Comparison of ENCODE assay signal across 1 cellular context in the genomic region with DNA sequence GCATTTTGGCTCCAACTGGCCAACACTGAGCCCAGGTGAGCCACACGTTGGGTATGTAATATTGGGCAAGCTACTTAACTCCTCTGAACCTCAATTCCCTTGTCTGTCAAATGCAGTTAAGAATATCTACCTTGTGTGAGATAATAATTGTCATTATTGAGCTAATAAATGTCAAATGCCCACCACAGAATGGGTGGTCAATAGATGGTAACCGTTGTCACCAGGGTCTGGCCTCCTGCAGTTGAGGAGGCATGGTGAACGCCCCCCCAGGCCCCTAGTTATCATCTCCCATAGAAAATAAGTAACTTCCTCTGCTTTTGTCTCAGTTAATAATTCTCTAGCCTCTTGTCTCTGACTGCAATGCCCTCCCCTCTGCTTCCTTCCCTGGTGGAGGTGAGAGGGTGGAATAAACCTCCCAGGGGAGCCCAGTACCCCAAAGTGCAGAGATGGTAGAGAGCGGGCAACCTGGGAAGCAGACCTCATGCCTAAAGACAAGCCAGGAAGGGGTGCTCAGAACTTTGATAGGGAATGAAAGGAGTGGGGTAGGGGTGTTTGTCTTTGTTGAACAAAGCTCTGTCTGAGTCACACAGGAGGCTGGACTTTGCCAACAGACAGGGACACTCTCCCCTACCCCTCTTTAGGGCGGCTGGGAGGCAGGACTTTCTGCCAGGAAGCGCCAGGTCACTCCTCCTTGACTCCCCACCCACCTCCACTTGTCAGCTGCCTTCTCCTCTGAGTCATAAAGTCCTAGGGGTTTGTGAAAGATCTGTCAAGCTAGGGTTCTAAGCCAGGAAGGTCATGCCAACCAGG.
TF ChIP-seq lines count a peak whose summit lies in the region.

No MANE protein-coding gene starts in this region.

TF ChIP-seq in HepG2, 621 proteins besides CTCF, POLR2A, EP300 and RAD21 (continues in another document):
- TF ChIP-seq HDAC1 (CRISPR knock-in tag; IDR thresholded peaks at IDR 0.05) (peak; percentile 78), NCOA1 (CRISPR knock-in tag; IDR thresholded peaks at IDR 0.05) (no peak), ZNF142 (CRISPR knock-in tag; IDR thresholded peaks at IDR 0.05) (peak; percentile 50; the same call in 1 of the 2 replicates), HNRNPLL (IDR thresholded peaks at IDR 0.05; ENCODE audit: low read depth, low read length, poor library complexity, severe bottlenecking) (no peak), ZFP90 (CRISPR knock-in tag; IDR thresholded peaks at IDR 0.05; ENCODE audit: borderline replicate concordance) (peak; percentile 71), DRAP1 (CRISPR knock-in tag; IDR thresholded peaks at IDR 0.05) (peak; percentile 82), KAT8 (CRISPR knock-in tag; IDR thresholded peaks at IDR 0.05) (peak; percentile 75), ZBTB20 (CRISPR knock-in tag; IDR thresholded peaks at IDR 0.05; ENCODE audit: borderline replicate concordance, low read depth) (0 out of 2 replicates have a peak, but pooled peaks have one; percentile 46), YEATS4 (CRISPR knock-in tag; IDR thresholded peaks at IDR 0.05; ENCODE audit: borderline replicate concordance) (peak; percentile 73; the same call in 1 of the 2 replicates), RARA (CRISPR knock-in tag; IDR thresholded peaks at IDR 0.05) (peak; percentile 73), ARID2 (CRISPR knock-in tag; IDR thresholded peaks at IDR 0.05; ENCODE audit: borderline replicate concordance) (no peak), CREB1 (IDR thresholded peaks at IDR 0.05) (peak; percentile 17; the same call in 1 of the 2 replicates), CREB1 (CRISPR knock-in tag; IDR thresholded peaks at IDR 0.05) (no peak), NPAS2 (CRISPR knock-in tag; IDR thresholded peaks at IDR 0.05; ENCODE audit: borderline replicate concordance) (no peak), CREBL2 (CRISPR knock-in tag; IDR thresholded peaks at IDR 0.05; ENCODE audit: borderline replicate concordance) (peak; percentile 58; the same call in 1 of the 2 replicates), CSRNP1 (CRISPR knock-in tag; IDR thresholded peaks at IDR 0.05) (no peak; the same call in 1 of the 2 replicates), CEBPG (CRISPR knock-in tag; IDR thresholded peaks at IDR 0.05) (peak; percentile 25; the same call in 1 of the 2 replicates), MAZ (IDR thresholded peaks at IDR 0.05; ENCODE audit: borderline replicate concordance, low read depth, low read length) (peak; percentile 88), MAZ (CRISPR knock-in tag; IDR thresholded peaks at IDR 0.05; ENCODE audit: low read depth) (peak; percentile 84), CENPX (CRISPR knock-in tag; IDR thresholded peaks at IDR 0.05) (no peak), XBP1 (CRISPR knock-in tag; IDR thresholded peaks at IDR 0.05) (no peak), THRA (CRISPR knock-in tag; IDR thresholded peaks at IDR 0.05; ENCODE audit: borderline replicate concordance) (peak; percentile 53; the same call in 1 of the 2 replicates), ZNF788 (CRISPR knock-in tag; IDR thresholded peaks at IDR 0.05; ENCODE audit: borderline replicate concordance) (peak; percentile 94; the same call in 1 of the 2 replicates), CREB3 (CRISPR knock-in tag; IDR thresholded peaks at IDR 0.05) (0 out of 2 replicates have a peak, but pooled peaks have one; percentile 67), ZSCAN9 (CRISPR knock-in tag; IDR thresholded peaks at IDR 0.05; ENCODE audit: borderline replicate concordance) (peak; percentile 86; the same call in 1 of the 2 replicates), PHF21A (CRISPR knock-in tag; IDR thresholded peaks at IDR 0.05) (peak; percentile 93), JUND (CRISPR knock-in tag; IDR thresholded peaks at IDR 0.05) (peak; percentile 91), ZNF562 (CRISPR knock-in tag; IDR thresholded peaks at IDR 0.05; ENCODE audit: borderline replicate concordance) (no peak), ZNF552 (CRISPR knock-in tag; IDR thresholded peaks at IDR 0.05; ENCODE audit: borderline replicate concordance) (no peak), FOXO1 (CRISPR knock-in tag; IDR thresholded peaks at IDR 0.05) (peak; percentile 54; the same call in 1 of the 2 replicates), TCF7L2 (IDR thresholded peaks at IDR 0.05; ENCODE audit: low read depth, low read length) (no peak), HOXA3 (CRISPR knock-in tag; IDR thresholded peaks at IDR 0.05) (peak; percentile 65; the same call in 1 of the 2 replicates)
- TF ChIP-seq, protein P1, sequence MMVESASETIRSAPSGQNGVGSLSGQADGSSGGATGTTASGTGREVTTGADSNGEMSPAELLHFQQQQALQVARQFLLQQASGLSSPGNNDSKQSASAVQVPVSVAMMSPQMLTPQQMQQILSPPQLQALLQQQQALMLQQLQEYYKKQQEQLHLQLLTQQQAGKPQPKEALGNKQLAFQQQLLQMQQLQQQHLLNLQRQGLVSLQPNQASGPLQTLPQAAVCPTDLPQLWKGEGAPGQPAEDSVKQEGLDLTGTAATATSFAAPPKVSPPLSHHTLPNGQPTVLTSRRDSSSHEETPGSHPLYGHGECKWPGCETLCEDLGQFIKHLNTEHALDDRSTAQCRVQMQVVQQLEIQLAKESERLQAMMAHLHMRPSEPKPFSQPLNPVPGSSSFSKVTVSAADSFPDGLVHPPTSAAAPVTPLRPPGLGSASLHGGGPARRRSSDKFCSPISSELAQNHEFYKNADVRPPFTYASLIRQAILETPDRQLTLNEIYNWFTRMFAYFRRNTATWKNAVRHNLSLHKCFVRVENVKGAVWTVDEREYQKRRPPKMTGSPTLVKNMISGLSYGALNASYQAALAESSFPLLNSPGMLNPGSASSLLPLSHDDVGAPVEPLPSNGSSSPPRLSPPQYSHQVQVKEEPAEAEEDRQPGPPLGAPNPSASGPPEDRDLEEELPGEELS (CRISPR knock-in tag; IDR thresholded peaks at IDR 0.05): peak; percentile 75
- TF ChIP-seq, protein P2, sequence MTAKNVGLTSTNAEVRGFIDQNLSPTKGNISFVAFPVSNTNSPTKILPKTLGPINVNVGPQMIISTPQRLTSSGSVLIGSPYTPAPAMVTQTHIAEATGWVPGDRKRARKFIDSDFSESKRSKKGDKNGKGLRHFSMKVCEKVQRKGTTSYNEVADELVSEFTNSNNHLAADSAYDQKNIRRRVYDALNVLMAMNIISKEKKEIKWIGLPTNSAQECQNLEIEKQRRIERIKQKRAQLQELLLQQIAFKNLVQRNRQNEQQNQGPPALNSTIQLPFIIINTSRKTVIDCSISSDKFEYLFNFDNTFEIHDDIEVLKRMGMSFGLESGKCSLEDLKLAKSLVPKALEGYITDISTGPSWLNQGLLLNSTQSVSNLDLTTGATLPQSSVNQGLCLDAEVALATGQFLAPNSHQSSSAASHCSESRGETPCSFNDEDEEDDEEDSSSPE (CRISPR knock-in tag; IDR thresholded peaks at IDR 0.05): peak; percentile 49; the same call in 1 of the 2 replicates
- TF ChIP-seq, protein P3, sequence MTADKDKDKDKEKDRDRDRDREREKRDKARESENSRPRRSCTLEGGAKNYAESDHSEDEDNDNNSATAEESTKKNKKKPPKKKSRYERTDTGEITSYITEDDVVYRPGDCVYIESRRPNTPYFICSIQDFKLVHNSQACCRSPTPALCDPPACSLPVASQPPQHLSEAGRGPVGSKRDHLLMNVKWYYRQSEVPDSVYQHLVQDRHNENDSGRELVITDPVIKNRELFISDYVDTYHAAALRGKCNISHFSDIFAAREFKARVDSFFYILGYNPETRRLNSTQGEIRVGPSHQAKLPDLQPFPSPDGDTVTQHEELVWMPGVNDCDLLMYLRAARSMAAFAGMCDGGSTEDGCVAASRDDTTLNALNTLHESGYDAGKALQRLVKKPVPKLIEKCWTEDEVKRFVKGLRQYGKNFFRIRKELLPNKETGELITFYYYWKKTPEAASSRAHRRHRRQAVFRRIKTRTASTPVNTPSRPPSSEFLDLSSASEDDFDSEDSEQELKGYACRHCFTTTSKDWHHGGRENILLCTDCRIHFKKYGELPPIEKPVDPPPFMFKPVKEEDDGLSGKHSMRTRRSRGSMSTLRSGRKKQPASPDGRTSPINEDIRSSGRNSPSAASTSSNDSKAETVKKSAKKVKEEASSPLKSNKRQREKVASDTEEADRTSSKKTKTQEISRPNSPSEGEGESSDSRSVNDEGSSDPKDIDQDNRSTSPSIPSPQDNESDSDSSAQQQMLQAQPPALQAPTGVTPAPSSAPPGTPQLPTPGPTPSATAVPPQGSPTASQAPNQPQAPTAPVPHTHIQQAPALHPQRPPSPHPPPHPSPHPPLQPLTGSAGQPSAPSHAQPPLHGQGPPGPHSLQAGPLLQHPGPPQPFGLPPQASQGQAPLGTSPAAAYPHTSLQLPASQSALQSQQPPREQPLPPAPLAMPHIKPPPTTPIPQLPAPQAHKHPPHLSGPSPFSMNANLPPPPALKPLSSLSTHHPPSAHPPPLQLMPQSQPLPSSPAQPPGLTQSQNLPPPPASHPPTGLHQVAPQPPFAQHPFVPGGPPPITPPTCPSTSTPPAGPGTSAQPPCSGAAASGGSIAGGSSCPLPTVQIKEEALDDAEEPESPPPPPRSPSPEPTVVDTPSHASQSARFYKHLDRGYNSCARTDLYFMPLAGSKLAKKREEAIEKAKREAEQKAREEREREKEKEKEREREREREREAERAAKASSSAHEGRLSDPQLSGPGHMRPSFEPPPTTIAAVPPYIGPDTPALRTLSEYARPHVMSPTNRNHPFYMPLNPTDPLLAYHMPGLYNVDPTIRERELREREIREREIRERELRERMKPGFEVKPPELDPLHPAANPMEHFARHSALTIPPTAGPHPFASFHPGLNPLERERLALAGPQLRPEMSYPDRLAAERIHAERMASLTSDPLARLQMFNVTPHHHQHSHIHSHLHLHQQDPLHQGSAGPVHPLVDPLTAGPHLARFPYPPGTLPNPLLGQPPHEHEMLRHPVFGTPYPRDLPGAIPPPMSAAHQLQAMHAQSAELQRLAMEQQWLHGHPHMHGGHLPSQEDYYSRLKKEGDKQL (CRISPR knock-in tag; IDR thresholded peaks at IDR 0.05; ENCODE audit: low read depth): peak; percentile 62; the same call in 1 of the 2 replicates
